Comparison of ENCODE assay signal across 17 cellular contexts in the genomic region with DNA sequence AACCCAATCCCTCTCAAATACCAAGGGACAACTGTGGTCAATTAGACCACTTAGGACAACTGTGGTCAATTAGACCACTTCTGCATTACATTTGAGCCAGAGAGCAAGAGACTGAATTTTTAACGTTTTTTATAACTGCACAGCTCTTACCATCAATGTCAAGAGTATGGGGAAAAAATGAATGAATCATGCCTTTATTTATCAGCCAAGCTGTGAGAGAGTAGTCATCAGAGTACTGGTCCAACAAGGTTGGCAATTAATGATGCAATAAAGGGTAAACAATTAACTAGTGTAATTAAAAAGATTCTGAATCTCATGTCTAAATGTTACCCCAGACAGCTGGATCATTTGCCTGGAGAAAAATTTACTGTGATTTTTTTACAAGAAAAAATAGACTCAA.
"Had no signal": no experiment of that assay in that cellular context is flagged by ENCODE, and none has a peak within 500 bp of the region (broad histone marks: within the 10 kb centered on the region; RNA-seq: fewer than 3 reads in every experiment).

No MANE protein-coding gene starts in this region.

- H3K4me3 ChIP-seq: prostate gland, spleen, transverse colon had no signal

- H3K27me3 ChIP-seq: spleen, transverse colon had no signal

- ATAC-seq: activated naive CD8-positive, alpha-beta T cell treated with anti-CD3 and anti-CD28 coated beads, Interleukin-2, amount 50 U/mL, for 24 hours; left lobe of liver; natural killer cell treated with Interleukin-12 subunit alpha and Interleukin-12 subunit beta and Interleukin-15 and Interleukin-18, amount 100 ng/mL, for 72 hours; sciatic nerve; WTC11 had no signal

- H3K36me3 ChIP-seq: prostate gland, spleen, transverse colon had no signal

- H3K4me1 ChIP-seq: prostate gland, spleen, transverse colon had no signal

- H3K9me3 ChIP-seq: prostate gland, transverse colon had no signal

- H3K27ac ChIP-seq: prostate gland, spleen, transverse colon had no signal

- DNase-seq: activated CD4-positive, alpha-beta T cell treated with anti-CD3 and anti-CD28 coated beads for 48 hours; activated naive CD4-positive, alpha-beta T cell treated with Interleukin-2 at 50 U/mL for 16 hours; activated naive CD8-positive, alpha-beta T cell treated with anti-CD3 and anti-CD28 coated beads, Interleukin-2, amount 50 U/mL, for 24 hours; cerebellar nuclear complex; endodermal cell; immature natural killer cell; occipital lobe; spleen; stimulated activated CD4-positive, alpha-beta T cell treated with anti-CD3 and anti-CD28 coated beads, Interleukin-2, amount 100 ng/mL, for 24 hours; stimulated activated naive CD4-positive, alpha-beta T cell; substantia nigra; transverse colon had no signal
